18 cellular contexts compared by ENCODE assay signal in genomic region chr16:5557966-5558365, GRCh38.
"Had no signal": no experiment of that assay in that cellular context is flagged by ENCODE, and none has a peak within 500 bp of the region (broad histone marks: within the 10 kb centered on the region; RNA-seq: fewer than 3 reads in every experiment).

No MANE protein-coding gene starts in this region.

- H3K9me3 ChIP-seq: colonic mucosa, esophagus muscularis mucosa, gastroesophageal sphincter, heart left ventricle, lower lobe of right lung, mucosa of descending colon had no signal

- H3K36me3 ChIP-seq: colonic mucosa, esophagus muscularis mucosa, gastroesophageal sphincter, heart left ventricle, left lung, lower lobe of right lung had no signal

- DNase-seq: colonic mucosa; cortex of kidney; effector CD8-positive, alpha-beta T cell; effector memory CD8-positive, alpha-beta T cell; foreskin keratinocyte; heart left ventricle; hypothalamus; immature natural killer cell; left cardiac atrium; left lung; left ventricle myocardium superior; lower lobe of right lung; mesenchymal stem cell; mucosa of descending colon; naive B cell had no signal

- H3K27me3 ChIP-seq: colonic mucosa, esophagus muscularis mucosa, foreskin keratinocyte, heart left ventricle, hepatocyte, left lung had no signal

- H3K27ac ChIP-seq: colonic mucosa, esophagus muscularis mucosa, foreskin keratinocyte, gastroesophageal sphincter, heart left ventricle, hepatocyte, left lung, lower lobe of right lung had no signal

- H3K4me1 ChIP-seq: colonic mucosa, esophagus muscularis mucosa, foreskin keratinocyte, gastroesophageal sphincter, heart left ventricle, left lung, lower lobe of right lung had no signal

- ATAC-seq: effector memory CD8-positive, alpha-beta T cell; foreskin keratinocyte; gastroesophageal sphincter; heart left ventricle; left cardiac atrium; left lung; left ventricle myocardium superior; lower lobe of right lung; mucosa of descending colon had no signal

- H3K4me3 ChIP-seq: colonic mucosa, esophagus muscularis mucosa, gastroesophageal sphincter, heart left ventricle, hepatocyte, left lung, lower lobe of right lung, mucosa of descending colon had no signal
